Comparison of ENCODE assay signal across 8 cellular contexts in the genomic region with DNA sequence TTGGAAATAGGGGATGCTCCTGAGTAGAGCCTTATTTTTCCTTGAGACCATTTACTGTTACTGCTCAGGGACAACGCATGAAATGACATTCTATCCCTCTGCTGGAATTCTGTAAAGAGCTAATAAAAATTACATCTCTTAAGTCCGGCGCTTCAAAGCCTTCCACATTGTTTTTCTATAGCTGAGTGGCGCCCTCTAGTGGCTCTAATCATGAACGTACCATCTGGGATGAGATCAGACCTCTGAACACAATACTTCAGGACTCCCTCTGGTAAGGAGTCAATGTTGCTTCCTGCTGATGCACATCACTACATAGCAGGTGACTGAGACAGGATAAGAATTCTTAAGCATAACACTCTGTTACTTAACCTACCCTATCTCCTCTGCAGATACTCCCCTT. TPM values are rescaled to one million over a fixed set of nuclear protein-coding genes. Genes with fewer than 3 reads are reported as not detected.
A peak's percentile ranks its signal among the peaks of the same experiment; 100 is the strongest.
DNase-seq lines count a peak whose midpoint lies in the region; ATAC-seq and TF ChIP-seq lines count a peak whose summit lies in the region.

No MANE protein-coding gene starts in this region.

- no peaks in the 10 kb centered on the region for H3K36me3 Mint-ChIP-seq in Calu3 (ENCODE audit: insufficient read depth, unreplicated experiment)
- H3K36me3 Mint-ChIP-seq in activated T-helper 2 cell treated with anti-CD3 and anti-CD28 coated beads, Interferon-gamma antibody, Interleukin-2, Interleukin-4, amounts not matched to agents 10 μg/mL and 5 μg/mL and 100 μg/mL, durations not matched to agents 14 hours and 24 hours and 36 hours (ENCODE audit: low read depth) = no peaks in the 10 kb centered on the region

- H3K9me3 ChIP-seq in Peyer's patch = no peaks in the 10 kb centered on the region

- ATAC-seq in GM19463 (IDR thresholded peaks at IDR 0.05; ENCODE audit: unreplicated experiment) = peak; percentile 93
- ATAC-seq in HG03558 (IDR thresholded peaks at IDR 0.05; ENCODE audit: extremely low read depth, unreplicated experiment) = peak; percentile 86

- intact Hi-C loops in Calu3 (cut with micrococcal nuclease; ENCODE audit: unreplicated experiment) = no loop called here
- intact Hi-C loops in activated T-helper 2 cell treated with anti-CD3 and anti-CD28 coated beads, Interferon-gamma antibody, Interleukin-2, Interleukin-4, amounts not matched to agents 10 μg/mL and 5 μg/mL and 100 μg/mL, durations not matched to agents 14 hours and 24 hours and 36 hours (cut with micrococcal nuclease) = loop anchor here (2.0 kb wide), 1 partner anchor 319 kb away; no protein-coding TSS in a partner anchor

- H3K27me3 ChIP-seq in Peyer's patch = no peaks in the 10 kb centered on the region

- H3K4me3 Mint-ChIP-seq in Calu3 (ENCODE audit: low read depth, unreplicated experiment) = no peak overlapping the region
- H3K4me3 Mint-ChIP-seq in activated T-helper 2 cell treated with anti-CD3 and anti-CD28 coated beads, Interferon-gamma antibody, Interleukin-2, Interleukin-4, amounts not matched to agents 10 μg/mL and 5 μg/mL and 100 μg/mL, durations not matched to agents 14 hours and 24 hours and 36 hours (ENCODE audit: low read depth) = no peak overlapping the region

- H3K4me3 ChIP-seq in Peyer's patch (no peak overlapping the region), retinal pigment epithelial cell (ENCODE audit: low read length) (no peak overlapping the region)

- CTCF ChIA-PET in Calu3 (lab: Charles Lee) = interaction anchor here (1.0 to 1.1 kb wide), 2 partner anchors 69 to 181 kb away, joined by 3 read pairs; no protein-coding TSS in a partner anchor

- no peaks in the 10 kb centered on the region for H3K27me3 Mint-ChIP-seq in Calu3 (ENCODE audit: unreplicated experiment)
- no peaks in the 10 kb centered on the region for H3K27me3 Mint-ChIP-seq in activated T-helper 2 cell treated with anti-CD3 and anti-CD28 coated beads, Interferon-gamma antibody, Interleukin-2, Interleukin-4, amounts not matched to agents 10 μg/mL and 5 μg/mL and 100 μg/mL, durations not matched to agents 14 hours and 24 hours and 36 hours (ENCODE audit: low read depth)

- H3K4me1 ChIP-seq in Peyer's patch = no peaks in the 10 kb centered on the region

- H3K9me3 Mint-ChIP-seq in Calu3 (ENCODE audit: low read depth, unreplicated experiment) = peaks cover 3% of the 10 kb centered on the region
- no peaks in the 10 kb centered on the region for H3K9me3 Mint-ChIP-seq in activated T-helper 2 cell treated with anti-CD3 and anti-CD28 coated beads, Interferon-gamma antibody, Interleukin-2, Interleukin-4, amounts not matched to agents 10 μg/mL and 5 μg/mL and 100 μg/mL, durations not matched to agents 14 hours and 24 hours and 36 hours

- H3K36me3 ChIP-seq in Peyer's patch = no peaks in the 10 kb centered on the region

- H3K4me1 Mint-ChIP-seq in Calu3 (ENCODE audit: low read depth, unreplicated experiment) = no peaks in the 10 kb centered on the region
- H3K4me1 Mint-ChIP-seq in activated T-helper 2 cell treated with anti-CD3 and anti-CD28 coated beads, Interferon-gamma antibody, Interleukin-2, Interleukin-4, amounts not matched to agents 10 μg/mL and 5 μg/mL and 100 μg/mL, durations not matched to agents 14 hours and 24 hours and 36 hours (ENCODE audit: low read depth) = peaks cover 13% of the 10 kb centered on the region

- no peak overlapping the region for H3K27ac Mint-ChIP-seq in Calu3 (ENCODE audit: unreplicated experiment)
- no peak overlapping the region for H3K27ac Mint-ChIP-seq in activated T-helper 2 cell treated with anti-CD3 and anti-CD28 coated beads, Interferon-gamma antibody, Interleukin-2, Interleukin-4, amounts not matched to agents 10 μg/mL and 5 μg/mL and 100 μg/mL, durations not matched to agents 14 hours and 24 hours and 36 hours

- no TSS peak for BruUV-seq in Calu3 (replicated peaks; lab: Mats Ljungman, UMichigan)

- DNase-seq in Calu3 = peak; percentile 50
- DNase-seq in Peyer's patch = peak in 2 of 3 donors; percentile 58 to 85
- peak; percentile 19 for DNase-seq in activated T-helper 2 cell treated with anti-CD3 and anti-CD28 coated beads, Interferon-gamma antibody, Interleukin-2, Interleukin-4, amounts not matched to agents 10 μg/mL and 5 μg/mL and 100 μg/mL, durations not matched to agents 14 hours and 24 hours and 36 hours (ENCODE audit: low spot score)
- peak; percentile 55 for DNase-seq in glomerular visceral epithelial cell (ENCODE audit: extremely low spot score)
- no peak for DNase-seq in retinal pigment epithelial cell (ENCODE audit: low read depth)
- DNase-seq in HuH-7 (ENCODE audit: low spot score) = no peak

- no peak overlapping the region for H3K27ac ChIP-seq in Peyer's patch

- TF ChIP-seq POLR2A in Peyer's patch (IDR thresholded peaks at IDR 0.05) = no peak

- TF ChIP-seq CTCF in Calu3 (IDR thresholded peaks at IDR 0.05; ENCODE audit: unreplicated experiment) (peak; percentile 45), Peyer's patch (IDR thresholded peaks at IDR 0.05) (peak in 5 of 6 experiments; percentile 16 to 59 (median 52)), retinal pigment epithelial cell (conservative IDR thresholded peaks at IDR 0.05; ENCODE audit: low read depth, low read length) (peak; percentile 57)

RNA-seq across cellular contexts. Expression of gene HMGN5, which starts 6.0 kb away (rescaled TPM):
- 13.0 and 14.4 TPM in 2 replicates for total RNA-seq in Calu3 (2022)
- total RNA-seq in Peyer's patch = 1 to 10 TPM in 3 of 4 donors, under 1 TPM in 1; 0.88 to 5.8 (median 1.8) TPM
- total RNA-seq in activated T-helper 2 cell treated with anti-CD3 and anti-CD28 coated beads, Interferon-gamma antibody, Interleukin-2, Interleukin-4, amounts not matched to agents 10 μg/mL and 5 μg/mL and 100 μg/mL, durations not matched to agents 14 hours and 24 hours and 36 hours = 1.3 and 2.8 TPM in 2 replicates

RNA-seq across cellular contexts. Expression of gene SH3BGRL, which starts 6.2 kb away (rescaled TPM):
- total RNA-seq in Calu3 (2022) = 91.2 and 105 TPM in 2 replicates
- total RNA-seq in Peyer's patch = 100 to 1,000 TPM in 1 of 4 donors, 10 to 100 TPM in 3; 44.9 to 139 (median 69.2) TPM
- total RNA-seq in activated T-helper 2 cell treated with anti-CD3 and anti-CD28 coated beads, Interferon-gamma antibody, Interleukin-2, Interleukin-4, amounts not matched to agents 10 μg/mL and 5 μg/mL and 100 μg/mL, durations not matched to agents 14 hours and 24 hours and 36 hours = 52.8 and 53.0 TPM in 2 replicates

Comparison
In these comparisons a context has a peak if more than half of its experiments do, and no peak if none do; other contexts are left out.
1. DNase-seq: peak in Calu3 (single experiment), Peyer's patch (2 of 3), activated T-helper 2 cell treated with anti-CD3 and anti-CD28 coated beads, Interferon-gamma antibody, Interleukin-2, Interleukin-4, amounts not matched to agents 10 μg/mL and 5 μg/mL and 100 μg/mL, durations not matched to agents 14 hours and 24 hours and 36 hours (single experiment) and glomerular visceral epithelial cell (single experiment); none in retinal pigment epithelial cell (single experiment) and HuH-7 (single experiment).
2. Peak in every context shown above with its lines, with median percentiles within 50 percentile points of each other: CTCF ChIP-seq.